Comparison of ENCODE assay signal across 17 cellular contexts in genomic region chr20:49445176-49445575, GRCh38. TPM values are rescaled to one million over a fixed set of nuclear protein-coding genes. Genes with fewer than 3 reads are reported as not detected.
DNase-seq lines count a peak whose midpoint lies in the region; ATAC-seq and TF ChIP-seq lines count a peak whose summit lies in the region.
"Had no signal": no experiment of that assay in that cellular context is flagged by ENCODE, and none has a peak within 500 bp of the region (broad histone marks: within the 10 kb centered on the region; RNA-seq: fewer than 3 reads in every experiment).

No MANE protein-coding gene starts in this region.

- H3K36me3 Mint-ChIP-seq in HFFc6 (ENCODE audit: low read depth): no peaks in the 10 kb centered on the region
- H3K36me3 Mint-ChIP-seq: activated naive CD4-positive, alpha-beta T cell treated with anti-CD3 and anti-CD28 coated beads, Interleukin-2, amount 50 U/mL, for 24 hours had no signal

- TF ChIP-seq CTCF in BE2C (IDR thresholded peaks at IDR 0.05; ENCODE audit: low read depth, low read length): no peak
- TF ChIP-seq CTCF in RWPE1 (conservative IDR thresholded peaks at IDR 0.05; ENCODE audit: low read depth): no peak
- no peak for TF ChIP-seq CTCF in esophagus squamous epithelium (IDR thresholded peaks at IDR 0.05)
- TF ChIP-seq CTCF in GM13977 (IDR thresholded peaks at IDR 0.05; ENCODE audit: extremely low read depth, insufficient read depth, missing control alignments): no peak
- no peak for TF ChIP-seq CTCF in HFFc6 (IDR thresholded peaks at IDR 0.05)
- no peak for TF ChIP-seq CTCF in body of pancreas (IDR thresholded peaks at IDR 0.05)

- H3K4me1 Mint-ChIP-seq in HFFc6 (ENCODE audit: low read depth): no peaks in the 10 kb centered on the region
- H3K4me1 Mint-ChIP-seq: activated CD4-positive, alpha-beta T cell treated with anti-CD3 and anti-CD28 coated beads for 36 hours; activated naive CD4-positive, alpha-beta T cell treated with anti-CD3 and anti-CD28 coated beads, Interleukin-2, amount 50 U/mL, for 24 hours had no signal

- no peaks in the 10 kb centered on the region for H3K9me3 ChIP-seq in BE2C
- H3K9me3 ChIP-seq in esophagus squamous epithelium: no peaks in the 10 kb centered on the region
- H3K9me3 ChIP-seq in body of pancreas: no peaks in the 10 kb centered on the region
- H3K9me3 ChIP-seq: ovary had no signal

- ATAC-seq in body of pancreas: no peak
- ATAC-seq: activated CD4-positive, alpha-beta T cell treated with anti-CD3 and anti-CD28 coated beads for 36 hours had no signal

- no peak overlapping the region for H3K4me3 ChIP-seq in BE2C (ENCODE audit: low read depth, low read length)
- H3K4me3 ChIP-seq in esophagus squamous epithelium: no peak overlapping the region
- H3K4me3 ChIP-seq in body of pancreas: no peak overlapping the region
- H3K4me3 ChIP-seq: ovary had no signal

- DNase-seq in BE2C (peak; percentile 16), RWPE1 (ENCODE audit: low spot score) (peak; percentile 46), esophagus squamous epithelium (lab: John Stamatoyannopoulos, UW) (no peak), posterior vena cava (ENCODE audit: low spot score) (peak; percentile 19), GM13977 (ENCODE audit: low spot score) (no peak), HFFc6 (no peak), body of pancreas (no peak), NCI-H146 (lab: John Stamatoyannopoulos, UW) (no peak)
- DNase-seq: activated CD4-positive, alpha-beta T cell treated with anti-CD3 and anti-CD28 coated beads for 36 hours; central memory CD4-positive, alpha-beta T cell; glutamatergic neuron; kidney; NCI-H2029; NCI-H748 treated with DMSO at 0.1 percent for 48 hours; ovary; T-helper 2 cell had no signal

- 12 to 19% methylated on average over 4 of the region's 5 CpGs for WGBS in esophagus squamous epithelium, 2 donors
- WGBS in body of pancreas, 2 donors: 21 to 28% methylated on average over 5 of the region's 5 CpGs

- H3K36me3 ChIP-seq in BE2C: no peaks in the 10 kb centered on the region
- no peaks in the 10 kb centered on the region for H3K36me3 ChIP-seq in esophagus squamous epithelium
- no peaks in the 10 kb centered on the region for H3K36me3 ChIP-seq in body of pancreas (replicated peaks in 1 of 2; ENCODE audit: insufficient read depth in 1 of 2, low read depth in 2 of 2)
- H3K36me3 ChIP-seq: ovary had no signal

- H3K4me3 Mint-ChIP-seq in HFFc6: no peak overlapping the region
- H3K4me3 Mint-ChIP-seq: activated CD4-positive, alpha-beta T cell treated with anti-CD3 and anti-CD28 coated beads for 36 hours; activated naive CD4-positive, alpha-beta T cell treated with anti-CD3 and anti-CD28 coated beads, Interleukin-2, amount 50 U/mL, for 24 hours had no signal

- no peaks in the 10 kb centered on the region for H3K9me3 Mint-ChIP-seq in HFFc6
- H3K9me3 Mint-ChIP-seq: activated naive CD4-positive, alpha-beta T cell treated with anti-CD3 and anti-CD28 coated beads, Interleukin-2, amount 50 U/mL, for 24 hours had no signal

- no peak overlapping the region for H3K27ac Mint-ChIP-seq in HFFc6
- H3K27ac Mint-ChIP-seq: activated CD4-positive, alpha-beta T cell treated with anti-CD3 and anti-CD28 coated beads for 36 hours; activated naive CD4-positive, alpha-beta T cell treated with anti-CD3 and anti-CD28 coated beads, Interleukin-2, amount 50 U/mL, for 24 hours had no signal

- POLR2A ChIA-PET in RWPE1 (lab: Yijun Ruan, JAX; ENCODE audit: low non-redundant PET): no interaction called here

- H3K27me3 Mint-ChIP-seq in HFFc6 (ENCODE audit: insufficient read depth): peaks cover 63% of the 10 kb centered on the region

- in situ Hi-C loops in GM13977 (cut with MboI; ENCODE audit: low pct_unique_long_range_greater_than_20kb, low sequenced_read_pairs, unreplicated experiment): no loop called here

- H3K27ac ChIP-seq in RWPE1 (peak overlapping the region; percentile 2; the same call in 1 of the 2 replicates), esophagus squamous epithelium (peak overlapping the region in 3 of 4 donors; percentile 73 to 85 (median 78)), body of pancreas (no peak overlapping the region)
- H3K27ac ChIP-seq: ovary had no signal

- TF ChIP-seq POLR2A in esophagus squamous epithelium (IDR thresholded peaks at IDR 0.05) (no peak), body of pancreas (IDR thresholded peaks at IDR 0.05) (no peak)

- peaks cover 15% of the 10 kb centered on the region for H3K4me1 ChIP-seq in BE2C
- peaks cover 0 to 43% (median 11%) of the 10 kb centered on the region in 3 donors for H3K4me1 ChIP-seq in esophagus squamous epithelium
- no peaks in the 10 kb centered on the region for H3K4me1 ChIP-seq in body of pancreas

- H3K27me3 ChIP-seq in BE2C (no peaks in the 10 kb centered on the region), esophagus squamous epithelium (peaks cover 0 to 36% (median 0%) of the 10 kb centered on the region in 4 donors), body of pancreas (no peaks in the 10 kb centered on the region)
- H3K27me3 ChIP-seq: ovary had no signal

- CTCF ChIA-PET in RWPE1 (lab: Yijun Ruan, JAX): interaction anchor here (0.7 to 1.0 kb wide), 2 partner anchors 39 to 1349 kb away, joined by 3 to 5 read pairs; no protein-coding TSS in a partner anchor

- intact Hi-C loops in esophagus squamous epithelium (cut with DNase I): no loop called here
- intact Hi-C loops in posterior vena cava (cut with DNase I): loop anchor here (5.0 kb wide), 2 partner anchors 48 to 53 kb away; no protein-coding TSS in a partner anchor
- intact Hi-C loops in body of pancreas (cut with DNase I): no loop called here

RNA-seq across cellular contexts. Expression of gene KCNB1, which starts 37.3 kb away (rescaled TPM):
- polyA plus RNA-seq in BE2C (2012; ENCODE audit: insufficient read depth, insufficient read length, low read depth): 6.9 TPM
- total RNA-seq in esophagus squamous epithelium: 1 to 10 TPM in 2 of 4 donors, under 1 TPM in 2; 0.11 to 3.6 (median 1.1) TPM
- total RNA-seq in posterior vena cava: 1 to 10 TPM; 1.6 to 9.7 TPM
- 1 to 10 TPM in 1 of 6 experiments, under 1 TPM in 5; 0.05 to 1.2 (median 0.20) TPM for total RNA-seq in HFFc6 (2021; fragmentation: NEBNext Ultra II Directional; extraction: Animal tissue kit (Norgen Biotek cat#: 25700))
- 1 to 10 TPM in 1 of 2 donors, under 1 TPM in 1; 0.52 to 3.3 TPM for total RNA-seq in body of pancreas
- total RNA-seq: activated CD4-positive, alpha-beta T cell treated with anti-CD3 and anti-CD28 coated beads for 36 hours had no signal

Comparison
In these comparisons a context has a peak if more than half of its experiments do, and no peak if none do; other contexts are left out.
1. DNase-seq: peak in BE2C (single experiment), RWPE1 (single experiment) and posterior vena cava (single experiment); none in esophagus squamous epithelium (single experiment), GM13977 (single experiment), HFFc6 (single experiment), body of pancreas (0 of 4) and NCI-H146 (single experiment).
2. H3K27ac ChIP-seq: peak in RWPE1 (single experiment) and esophagus squamous epithelium (3 of 4); none in body of pancreas (0 of 4).
3. intact Hi-C loops: an anchor here in posterior vena cava (5.0 kb wide); none called in esophagus squamous epithelium and body of pancreas.